10 cellular contexts compared by ENCODE assay signal in genomic region chr6:104639671-104640070, GRCh38.
DNase-seq lines count a peak whose midpoint lies in the region; ATAC-seq and TF ChIP-seq lines count a peak whose summit lies in the region.
"Had no signal": no experiment of that assay in that cellular context is flagged by ENCODE, and none has a peak within 500 bp of the region (broad histone marks: within the 10 kb centered on the region; RNA-seq: fewer than 3 reads in every experiment).

No MANE protein-coding gene starts in this region.

- TF ChIP-seq CTCF in osteocyte (IDR thresholded peaks at IDR 0.05), result no peak
- no peak for TF ChIP-seq CTCF in RWPE1 (conservative IDR thresholded peaks at IDR 0.05; ENCODE audit: low read depth)
- no peak for TF ChIP-seq CTCF in osteoblast (IDR thresholded peaks at IDR 0.05; ENCODE audit: extremely low read depth, low read depth, low read length)

- no peaks in the 10 kb centered on the region for H3K36me3 Mint-ChIP-seq in osteocyte (ENCODE audit: unreplicated experiment)
- H3K36me3 Mint-ChIP-seq in CD4-positive, alpha-beta memory T cell, result no peaks in the 10 kb centered on the region

- DNase-seq in SK-N-MC (ENCODE audit: low read depth, low spot score), result peak; percentile 67
- DNase-seq in osteocyte (ENCODE audit: extremely low spot score, unreplicated experiment), result no peak
- DNase-seq in RWPE1 (ENCODE audit: low spot score), result no peak
- DNase-seq in CD4-positive, alpha-beta memory T cell, result no peak
- DNase-seq in activated CD4-positive, alpha-beta T cell treated with anti-CD3 and anti-CD28 coated beads, Interleukin-2, amount 50 U/mL, for 4 hours, result no peak
- DNase-seq in osteoblast (ENCODE audit: insufficient read length, low spot score, missing footprints), result no peak
- DNase-seq: activated gamma-delta T cell treated with Interleukin-2 at 50 U/mL for 16 hours had no signal

- no peak overlapping the region for H3K4me3 Mint-ChIP-seq in osteocyte (ENCODE audit: unreplicated experiment)
- no peak overlapping the region for H3K4me3 Mint-ChIP-seq in CD4-positive, alpha-beta memory T cell
- H3K4me3 Mint-ChIP-seq: neural crest cell had no signal

- H3K27me3 ChIP-seq in CD4-positive, alpha-beta memory T cell (ENCODE audit: insufficient read depth, low read length), result no peaks in the 10 kb centered on the region
- H3K27me3 ChIP-seq in osteoblast (ENCODE audit: insufficient read depth, low read length), result no peaks in the 10 kb centered on the region

- peaks cover 67% of the 10 kb centered on the region for H3K4me1 Mint-ChIP-seq in osteocyte (ENCODE audit: unreplicated experiment)
- H3K4me1 Mint-ChIP-seq in CD4-positive, alpha-beta memory T cell, result peaks cover 0 to 4% (median 3%) of the 10 kb centered on the region in 4 donors
- H3K4me1 Mint-ChIP-seq: neural crest cell had no signal

- H3K27me3 Mint-ChIP-seq in osteocyte (ENCODE audit: unreplicated experiment), result no peaks in the 10 kb centered on the region
- peaks cover 0 to 2% of the 10 kb centered on the region in 2 donors for H3K27me3 Mint-ChIP-seq in CD4-positive, alpha-beta memory T cell

- H3K27ac ChIP-seq in SK-N-MC (peak overlapping the region; percentile 67; the same call in 1 of the 2 replicates), RWPE1 (no peak overlapping the region), osteoblast (ENCODE audit: low read depth, low read length) (no peak overlapping the region)
- H3K27ac ChIP-seq in CD4-positive, alpha-beta memory T cell (ENCODE audit: low read depth, low read length), result no peak overlapping the region

- H3K9me3 ChIP-seq in SK-N-MC (ENCODE audit: low read depth, low read length), result no peaks in the 10 kb centered on the region
- no peaks in the 10 kb centered on the region for H3K9me3 ChIP-seq in CD4-positive, alpha-beta memory T cell (ENCODE audit: control insufficient read depth in 1 of 2, low read length in 2 of 2)
- no peaks in the 10 kb centered on the region for H3K9me3 ChIP-seq in osteoblast (ENCODE audit: low read depth, low read length)

- H4K20me1 ChIP-seq in osteoblast (ENCODE audit: insufficient read depth, low read length), result no peaks in the 10 kb centered on the region

- H2AFZ ChIP-seq in osteoblast (ENCODE audit: low read length), result no peak overlapping the region

- CTCF ChIA-PET in RWPE1 (lab: Yijun Ruan, JAX), result interaction anchor here (0.8 kb wide), 2 partner anchors 16 to 68 kb away, joined by 4 read pairs; no protein-coding TSS in a partner anchor
- CTCF ChIA-PET in CD4-positive, alpha-beta memory T cell (lab: Charles Lee; ENCODE audit: partially characterized antibody), result interaction anchor here (1.2 kb wide), 1 partner anchor 15 kb away, joined by 3 read pairs; no protein-coding TSS in a partner anchor

- no peaks in the 10 kb centered on the region for H3K9me3 Mint-ChIP-seq in osteocyte (ENCODE audit: unreplicated experiment)
- no peaks in the 10 kb centered on the region for H3K9me3 Mint-ChIP-seq in CD4-positive, alpha-beta memory T cell
- H3K9me3 Mint-ChIP-seq: neural crest cell had no signal

- intact Hi-C loops in CD4-positive, alpha-beta memory T cell (cut with micrococcal nuclease), result no loop called here

- H3K27ac Mint-ChIP-seq in osteocyte (ENCODE audit: unreplicated experiment), result peak overlapping the region; percentile 58
- H3K27ac Mint-ChIP-seq in CD4-positive, alpha-beta memory T cell, result no peak overlapping the region

- no peaks in the 10 kb centered on the region for H3K36me3 ChIP-seq in SK-N-MC (ENCODE audit: insufficient read depth, low read length)
- no peaks in the 10 kb centered on the region for H3K36me3 ChIP-seq in CD4-positive, alpha-beta memory T cell (ENCODE audit: insufficient read depth, low read length)
- H3K36me3 ChIP-seq in osteoblast (ENCODE audit: insufficient read depth, low read length), result no peaks in the 10 kb centered on the region

- H3K4me3 ChIP-seq in SK-N-MC (no peak overlapping the region), osteoblast (ENCODE audit: insufficient read depth, low read length) (no peak overlapping the region)
- no peak overlapping the region for H3K4me3 ChIP-seq in CD4-positive, alpha-beta memory T cell (ENCODE audit: low read length in 2 of 2)

- H3K4me1 ChIP-seq in CD4-positive, alpha-beta memory T cell (ENCODE audit: insufficient read depth, low read length), result no peaks in the 10 kb centered on the region
- H3K4me1 ChIP-seq in osteoblast (ENCODE audit: insufficient read depth, low read length), result no peaks in the 10 kb centered on the region

- no peak overlapping the region for H3K9ac ChIP-seq in SK-N-MC (ENCODE audit: insufficient read length)

- ATAC-seq in GM18861 (IDR thresholded peaks at IDR 0.05; ENCODE audit: unreplicated experiment) (peak; percentile 78), HG02938 (IDR thresholded peaks at IDR 0.05; ENCODE audit: unreplicated experiment) (peak; percentile 91)

- POLR2A ChIA-PET in RWPE1 (lab: Yijun Ruan, JAX; ENCODE audit: low non-redundant PET), result no interaction called here
- POLR2A ChIA-PET in CD4-positive, alpha-beta memory T cell (lab: Charles Lee; ENCODE audit: partially characterized antibody), result no interaction called here

- no peak overlapping the region for H3K4me2 ChIP-seq in osteoblast (ENCODE audit: insufficient read depth, low read length)

- H3K79me2 ChIP-seq in osteoblast (ENCODE audit: insufficient read depth, low read length), result no peaks in the 10 kb centered on the region
